In genomic region chr11:119134389-119134978, GRCh38 we compare ENCODE assay signal across 10 cellular contexts. TPM values are rescaled to one million over a fixed set of nuclear protein-coding genes. Genes with fewer than 3 reads are reported as not detected.
DNase-seq lines count a peak whose midpoint lies in the region; ATAC-seq and TF ChIP-seq lines count a peak whose summit lies in the region.
"Had no signal": no experiment of that assay in that cellular context is flagged by ENCODE, and none has a peak within 500 bp of the region (broad histone marks: within the 10 kb centered on the region; RNA-seq: fewer than 3 reads in every experiment).

No MANE protein-coding gene starts in this region.

- no peaks in the 10 kb centered on the region for H3K9me3 ChIP-seq in RWPE2 (ENCODE audit: severe bottlenecking)
- H3K9me3 ChIP-seq: BLaER1 treated with 17β-estradiol and CSF1 and Interleukin-3, amounts not matched to agents 10 nM and 100 nM had no signal

- H3K4me1 Mint-ChIP-seq in stimulated activated naive CD8-positive, alpha-beta T cell treated with anti-CD3 and anti-CD28 coated beads, Interleukin-15, amount 100 ng/mL, for 72 hours, result peaks cover 14% of the 10 kb centered on the region

- H3K4me3 ChIP-seq in RWPE2 (ENCODE audit: severe bottlenecking) (no peak overlapping the region), fibroblast of the aortic adventitia (ENCODE audit: low read depth, low read length) (no peak overlapping the region)
- H3K4me3 ChIP-seq: BLaER1 treated with 17β-estradiol and CSF1 and Interleukin-3, amounts not matched to agents 10 nM and 100 nM had no signal

- DNase-seq in NCI-H82 (lab: John Stamatoyannopoulos, UW) (peak; percentile 10), NCI-H82 treated with DMSO at 0.1 percent for 48 hours (lab: John Stamatoyannopoulos, UW; ENCODE audit: unreplicated experiment) (no peak), RWPE2 (ENCODE audit: low spot score) (no peak), fibroblast of the aortic adventitia (ENCODE audit: low read depth) (no peak), foreskin melanocyte (no peak), NCI-H2029 (lab: John Stamatoyannopoulos, UW) (no peak)
- no peak for DNase-seq in stimulated activated naive CD8-positive, alpha-beta T cell treated with anti-CD3 and anti-CD28 coated beads, Interleukin-15, amount 100 ng/mL, for 72 hours
- DNase-seq: aorta had no signal

- H3K4me1 ChIP-seq in RWPE2 (ENCODE audit: insufficient read depth, poor library complexity, severe bottlenecking), result no peaks in the 10 kb centered on the region

- H3K9me3 Mint-ChIP-seq in stimulated activated naive CD8-positive, alpha-beta T cell treated with anti-CD3 and anti-CD28 coated beads, Interleukin-15, amount 100 ng/mL, for 72 hours, result no peaks in the 10 kb centered on the region

- H3K4me3 Mint-ChIP-seq in stimulated activated naive CD8-positive, alpha-beta T cell treated with anti-CD3 and anti-CD28 coated beads, Interleukin-15, amount 100 ng/mL, for 72 hours, result no peak overlapping the region

- peaks cover 43% of the 10 kb centered on the region for H3K36me3 ChIP-seq in RWPE2 (ENCODE audit: low read depth)

- peak; percentile 53; the same call in 2 of the 3 replicates for ATAC-seq in RWPE2 (ENCODE audit: low read depth)
- peak; percentile 62 for ATAC-seq in stimulated activated naive CD8-positive, alpha-beta T cell treated with anti-CD3 and anti-CD28 coated beads, Interleukin-15, amount 100 ng/mL, for 72 hours
- no peak for ATAC-seq in HG03354 (IDR thresholded peaks at IDR 0.05; ENCODE audit: poor library complexity, severe bottlenecking, unreplicated experiment)

- no peak overlapping the region for H3K27ac ChIP-seq in RWPE2 (ENCODE audit: poor library complexity, severe bottlenecking)
- H3K27ac ChIP-seq: BLaER1 treated with 17β-estradiol and CSF1 and Interleukin-3, amounts not matched to agents 10 nM and 100 nM had no signal

- no peaks in the 10 kb centered on the region for H3K27me3 Mint-ChIP-seq in stimulated activated naive CD8-positive, alpha-beta T cell treated with anti-CD3 and anti-CD28 coated beads, Interleukin-15, amount 100 ng/mL, for 72 hours

- peak overlapping the region in 1 of 2 donors; percentile 8 for H3K27ac Mint-ChIP-seq in stimulated activated naive CD8-positive, alpha-beta T cell treated with anti-CD3 and anti-CD28 coated beads, Interleukin-15, amount 100 ng/mL, for 72 hours

- TF ChIP-seq CTCF in RWPE2 (IDR thresholded peaks at IDR 0.05; ENCODE audit: poor library complexity, severe bottlenecking), result peak; percentile 53
- TF ChIP-seq CTCF in fibroblast of the aortic adventitia (IDR thresholded peaks at IDR 0.05; ENCODE audit: insufficient read depth, low read length), result peak; percentile 59

- no peaks in the 10 kb centered on the region for H3K27me3 ChIP-seq in RWPE2 (ENCODE audit: insufficient read depth, poor library complexity, severe bottlenecking)
- H3K27me3 ChIP-seq: BLaER1 treated with 17β-estradiol and CSF1 and Interleukin-3, amounts not matched to agents 10 nM and 100 nM had no signal

RNA-seq across cellular contexts. Expression of gene HINFP, which starts 13.1 kb away (rescaled TPM):
- 8.7 and 19.1 TPM in 2 replicates for total RNA-seq in fibroblast of the aortic adventitia (ENCODE audit: low replicate concordance)

RNA-seq across cellular contexts. Expression of gene ABCG4, which starts 14.4 kb away (rescaled TPM):
- total RNA-seq in fibroblast of the aortic adventitia (ENCODE audit: low replicate concordance), result 0.08 TPM in 1 of 2 replicates, not detected in the other

RNA-seq across cellular contexts. Expression of gene C2CD2L, which starts 27.3 kb away (rescaled TPM):
- total RNA-seq in fibroblast of the aortic adventitia (ENCODE audit: low replicate concordance), result 2.6 and 4.9 TPM in 2 replicates

RNA-seq across cellular contexts. Expression of gene DPAGT1, which starts 32.8 kb away (rescaled TPM):
- 7.0 and 30.5 TPM in 2 replicates for total RNA-seq in fibroblast of the aortic adventitia (ENCODE audit: low replicate concordance)

RNA-seq across cellular contexts. Expression of gene NLRX1, which starts 34.0 kb away (rescaled TPM):
- total RNA-seq in fibroblast of the aortic adventitia (ENCODE audit: low replicate concordance), result 16.5 and 18.3 TPM in 2 replicates
